Comparison of ENCODE assay signal across 8 cellular contexts in genomic region chr3:138348950-138349739, GRCh38. TPM values are rescaled to one million over a fixed set of nuclear protein-coding genes. Genes with fewer than 3 reads are reported as not detected.
A peak's percentile ranks its signal among the peaks of the same experiment; 100 is the strongest.
DNase-seq lines count a peak whose midpoint lies in the region; ATAC-seq and TF ChIP-seq lines count a peak whose summit lies in the region.

No MANE protein-coding gene starts in this region.

- H3K36me3 ChIP-seq in skeletal muscle satellite cell (ENCODE audit: insufficient read depth, low read length) = no peaks in the 10 kb centered on the region

- H3K27ac Mint-ChIP-seq in activated naive CD8-positive, alpha-beta T cell treated with anti-CD3 and anti-CD28 coated beads, Interleukin-2, amount 50 U/mL, for 24 hours = no peak overlapping the region

- TF ChIP-seq CTCF in AG04449 (IDR thresholded peaks at IDR 0.05; ENCODE audit: insufficient read depth, low read length, missing control alignments) = no peak

- H3K4me2 ChIP-seq in skeletal muscle satellite cell (ENCODE audit: low read length) = peak overlapping the region; percentile 88

- peak overlapping the region; percentile 45 for H3K4me3 Mint-ChIP-seq in activated naive CD8-positive, alpha-beta T cell treated with anti-CD3 and anti-CD28 coated beads, Interleukin-2, amount 50 U/mL, for 24 hours

- H3K4me3 ChIP-seq in AG04449 (ENCODE audit: low read depth, low read length) = peak overlapping the region; percentile 74
- peak overlapping the region; percentile 71 for H3K4me3 ChIP-seq in iPS-18c (ENCODE audit: insufficient read depth, low read depth, low read length)
- H3K4me3 ChIP-seq in skeletal muscle satellite cell (ENCODE audit: low read length) = peak overlapping the region; percentile 74

- peaks cover 4% of the 10 kb centered on the region for H3K9me3 Mint-ChIP-seq in activated naive CD8-positive, alpha-beta T cell treated with anti-CD3 and anti-CD28 coated beads, Interleukin-2, amount 50 U/mL, for 24 hours

- H3K9me3 ChIP-seq in iPS-18c (ENCODE audit: control insufficient read depth, insufficient read depth, low read length) = no peaks in the 10 kb centered on the region
- no peaks in the 10 kb centered on the region for H3K9me3 ChIP-seq in skeletal muscle satellite cell (replicated peaks; ENCODE audit: low read length)

- no peak for ATAC-seq in activated naive CD8-positive, alpha-beta T cell treated with anti-CD3 and anti-CD28 coated beads, Interleukin-2, amount 50 U/mL, for 24 hours
- ATAC-seq in HG03457 (IDR thresholded peaks at IDR 0.05; ENCODE audit: unreplicated experiment) = no peak
- no peak for ATAC-seq in GM21529 (IDR thresholded peaks at IDR 0.05; ENCODE audit: unreplicated experiment)
- ATAC-seq in HG02870 (IDR thresholded peaks at IDR 0.05; ENCODE audit: unreplicated experiment) = no peak

- H3K27me3 ChIP-seq in skeletal muscle satellite cell (ENCODE audit: control insufficient read depth, insufficient read depth, low read length) = no peaks in the 10 kb centered on the region

- H3K36me3 Mint-ChIP-seq in activated naive CD8-positive, alpha-beta T cell treated with anti-CD3 and anti-CD28 coated beads, Interleukin-2, amount 50 U/mL, for 24 hours (ENCODE audit: low read depth) = peaks cover 2% of the 10 kb centered on the region

- peaks cover 8% of the 10 kb centered on the region for H3K4me1 Mint-ChIP-seq in activated naive CD8-positive, alpha-beta T cell treated with anti-CD3 and anti-CD28 coated beads, Interleukin-2, amount 50 U/mL, for 24 hours

- peaks cover 33% of the 10 kb centered on the region for H3K27me3 Mint-ChIP-seq in activated naive CD8-positive, alpha-beta T cell treated with anti-CD3 and anti-CD28 coated beads, Interleukin-2, amount 50 U/mL, for 24 hours

- H3K9ac ChIP-seq in skeletal muscle satellite cell (ENCODE audit: low read depth, low read length) = peak overlapping the region; percentile 79

- CTCF ChIA-PET in AG04449 (lab: Yijun Ruan, JAX) (interaction anchor here (0.5 to 2.8 kb wide), 8 partner anchors 10 to 346 kb away, joined by 3 to 20 read pairs (median 5); no protein-coding TSS in a partner anchor), HEK293T (lab: Yijun Ruan, JAX) (interaction anchor here (1.0 to 1.4 kb wide), 2 partner anchors 16 to 20 kb away, joined by 5 to 6 read pairs; partner anchors contain the start of gene NME9)

- POLR2A ChIA-PET in AG04449 (lab: Yijun Ruan, JAX) (interaction anchor here (0.7 to 1.0 kb wide), 3 partner anchors 10 to 234 kb away, joined by 3 to 4 read pairs (median 3); partner anchors contain the start of gene DZIP1L), HEK293T (lab: Yijun Ruan, JAX) (interaction anchor here (1.2 kb wide), 1 partner anchor 10 kb away, joined by 3 read pairs; no protein-coding TSS in a partner anchor)

- DNase-seq in AG04449 (ENCODE audit: low read depth, low spot score) (no peak), HEK293T (ENCODE audit: extremely low spot score) (peak; percentile 16)
- DNase-seq in activated naive CD8-positive, alpha-beta T cell treated with anti-CD3 and anti-CD28 coated beads, Interleukin-2, amount 50 U/mL, for 24 hours = no peak

- H3K4me1 ChIP-seq in skeletal muscle satellite cell (ENCODE audit: control insufficient read depth, insufficient read depth, low read length) = peaks cover 36% of the 10 kb centered on the region

TF ChIP-seq in HEK293T, 16 proteins besides CTCF, POLR2A, EP300 and RAD21:
- TF ChIP-seq FOXA1 (IDR thresholded peaks at IDR 0.05) (no peak), SP1 (IDR thresholded peaks at IDR 0.05) (no peak), ELF4 (IDR thresholded peaks at IDR 0.05) (no peak), LEF1 (IDR thresholded peaks at IDR 0.05; ENCODE audit: borderline replicate concordance) (no peak), ARNT (IDR thresholded peaks at IDR 0.05) (no peak), FOXK2 (IDR thresholded peaks at IDR 0.05) (no peak), FOXM1 (IDR thresholded peaks at IDR 0.05; ENCODE audit: borderline replicate concordance) (no peak), NFRKB (IDR thresholded peaks at IDR 0.05) (no peak), SUZ12 (IDR thresholded peaks at IDR 0.05) (no peak), CTBP1 (IDR thresholded peaks at IDR 0.05; ENCODE audit: borderline replicate concordance) (no peak), PKNOX1 (IDR thresholded peaks at IDR 0.05) (no peak)
TF ChIP-seq in HEK293T: peak in this region for 0.

RNA-seq across cellular contexts. Expression of gene MRAS, which starts 0.8 kb away (rescaled TPM):
- 18.0 and 42.8 TPM in 2 replicates for total RNA-seq in skeletal muscle satellite cell (2012; rRNA removed)

RNA-seq across cellular contexts. Expression of gene NME9, which starts 19.5 kb away (rescaled TPM):
- total RNA-seq in skeletal muscle satellite cell (2012; rRNA removed) = not detected in 2 replicates
